ENCODE assay signal across 2 cellular contexts in the genomic region with DNA sequence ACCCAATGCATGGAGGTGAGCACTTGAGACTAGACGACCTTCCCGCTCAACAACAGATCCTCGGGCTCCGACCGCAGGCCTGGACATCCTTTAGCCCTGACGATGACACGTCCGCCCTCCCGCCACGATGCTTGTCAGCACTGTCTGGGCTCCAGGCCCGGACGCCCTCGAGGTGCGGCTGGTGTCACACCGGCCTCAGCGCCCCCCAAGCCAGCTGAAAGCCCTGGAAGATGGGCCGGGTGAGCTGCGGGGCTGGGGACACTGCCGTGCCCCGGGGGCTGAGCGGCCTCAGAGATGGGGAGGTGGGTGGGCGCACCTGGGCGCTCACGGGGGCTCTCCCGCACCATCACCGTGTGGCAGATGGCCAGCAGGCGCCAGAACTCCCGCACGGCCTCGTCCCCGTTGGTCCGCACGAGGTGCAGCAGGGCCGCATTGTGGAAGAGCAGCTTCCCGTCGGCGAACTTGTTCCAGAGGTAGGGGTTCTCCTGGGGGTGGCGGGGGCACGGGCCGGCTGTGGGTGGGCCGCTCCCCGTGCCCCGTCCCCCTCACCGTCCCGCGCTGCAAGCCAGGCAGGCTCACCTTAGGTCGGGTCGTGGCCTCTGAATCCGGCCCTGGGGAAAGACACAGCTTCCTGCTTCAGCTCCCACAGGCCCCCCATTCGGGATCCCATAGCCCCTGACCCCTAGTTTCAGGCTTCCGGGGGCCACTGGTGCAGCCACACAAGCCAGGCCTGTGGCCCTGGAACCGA.
TF ChIP-seq lines count a peak whose summit lies in the region.

No MANE protein-coding gene starts in this region.

TF ChIP-seq in HCT116, 20 proteins besides CTCF, POLR2A, EP300 and RAD21:
- TF ChIP-seq CBX3 (IDR thresholded peaks at IDR 0.05; ENCODE audit: low read depth) (no peak), ZBTB33 (IDR thresholded peaks at IDR 0.05; ENCODE audit: extremely low read depth, insufficient replicate concordance, low read length) (no peak), EGR1 (IDR thresholded peaks at IDR 0.05; ENCODE audit: low read depth) (no peak), ELF1 (IDR thresholded peaks at IDR 0.05; ENCODE audit: borderline replicate concordance, low read depth) (no peak), FOSL1 (IDR thresholded peaks at IDR 0.05; ENCODE audit: low read depth) (no peak), CEBPB (IDR thresholded peaks at IDR 0.05; ENCODE audit: low read depth) (no peak), EZH2phosphoT487 (IDR thresholded peaks at IDR 0.05; ENCODE audit: borderline replicate concordance) (no peak), JUND (IDR thresholded peaks at IDR 0.05) (no peak), YY1 (IDR thresholded peaks at IDR 0.05; ENCODE audit: extremely low read depth, insufficient replicate concordance, low read depth, low read length) (no peak), ZNF274 (IDR thresholded peaks at IDR 0.05; ENCODE audit: low read depth, low read length) (no peak), ZFX (IDR thresholded peaks at IDR 0.05) (no peak), MAX (IDR thresholded peaks at IDR 0.05) (no peak), EZH2 (IDR thresholded peaks at IDR 0.05) (no peak), SIN3A (IDR thresholded peaks at IDR 0.05; ENCODE audit: low read depth) (no peak), ATF3 (IDR thresholded peaks at IDR 0.05) (no peak), POLR2AphosphoS5 (IDR thresholded peaks at IDR 0.05; ENCODE audit: low read depth, low read length) (no peak)
- TF ChIP-seq, protein P1, sequence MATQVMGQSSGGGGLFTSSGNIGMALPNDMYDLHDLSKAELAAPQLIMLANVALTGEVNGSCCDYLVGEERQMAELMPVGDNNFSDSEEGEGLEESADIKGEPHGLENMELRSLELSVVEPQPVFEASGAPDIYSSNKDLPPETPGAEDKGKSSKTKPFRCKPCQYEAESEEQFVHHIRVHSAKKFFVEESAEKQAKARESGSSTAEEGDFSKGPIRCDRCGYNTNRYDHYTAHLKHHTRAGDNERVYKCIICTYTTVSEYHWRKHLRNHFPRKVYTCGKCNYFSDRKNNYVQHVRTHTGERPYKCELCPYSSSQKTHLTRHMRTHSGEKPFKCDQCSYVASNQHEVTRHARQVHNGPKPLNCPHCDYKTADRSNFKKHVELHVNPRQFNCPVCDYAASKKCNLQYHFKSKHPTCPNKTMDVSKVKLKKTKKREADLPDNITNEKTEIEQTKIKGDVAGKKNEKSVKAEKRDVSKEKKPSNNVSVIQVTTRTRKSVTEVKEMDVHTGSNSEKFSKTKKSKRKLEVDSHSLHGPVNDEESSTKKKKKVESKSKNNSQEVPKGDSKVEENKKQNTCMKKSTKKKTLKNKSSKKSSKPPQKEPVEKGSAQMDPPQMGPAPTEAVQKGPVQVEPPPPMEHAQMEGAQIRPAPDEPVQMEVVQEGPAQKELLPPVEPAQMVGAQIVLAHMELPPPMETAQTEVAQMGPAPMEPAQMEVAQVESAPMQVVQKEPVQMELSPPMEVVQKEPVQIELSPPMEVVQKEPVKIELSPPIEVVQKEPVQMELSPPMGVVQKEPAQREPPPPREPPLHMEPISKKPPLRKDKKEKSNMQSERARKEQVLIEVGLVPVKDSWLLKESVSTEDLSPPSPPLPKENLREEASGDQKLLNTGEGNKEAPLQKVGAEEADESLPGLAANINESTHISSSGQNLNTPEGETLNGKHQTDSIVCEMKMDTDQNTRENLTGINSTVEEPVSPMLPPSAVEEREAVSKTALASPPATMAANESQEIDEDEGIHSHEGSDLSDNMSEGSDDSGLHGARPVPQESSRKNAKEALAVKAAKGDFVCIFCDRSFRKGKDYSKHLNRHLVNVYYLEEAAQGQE (IDR thresholded peaks at IDR 0.05; ENCODE audit: low read depth), result no peak

TF ChIP-seq in SK-N-SH, 30 proteins besides CTCF, POLR2A, EP300 and RAD21:
- TF ChIP-seq TEAD4 (IDR thresholded peaks at IDR 0.05; ENCODE audit: borderline replicate concordance, insufficient read depth) (no peak), MAX (IDR thresholded peaks at IDR 0.05; ENCODE audit: low read depth) (0 out of 2 replicates have a peak, but pooled peaks have one; percentile 9)
